Comparison of ENCODE assay signal across 10 cellular contexts in the genomic region with DNA sequence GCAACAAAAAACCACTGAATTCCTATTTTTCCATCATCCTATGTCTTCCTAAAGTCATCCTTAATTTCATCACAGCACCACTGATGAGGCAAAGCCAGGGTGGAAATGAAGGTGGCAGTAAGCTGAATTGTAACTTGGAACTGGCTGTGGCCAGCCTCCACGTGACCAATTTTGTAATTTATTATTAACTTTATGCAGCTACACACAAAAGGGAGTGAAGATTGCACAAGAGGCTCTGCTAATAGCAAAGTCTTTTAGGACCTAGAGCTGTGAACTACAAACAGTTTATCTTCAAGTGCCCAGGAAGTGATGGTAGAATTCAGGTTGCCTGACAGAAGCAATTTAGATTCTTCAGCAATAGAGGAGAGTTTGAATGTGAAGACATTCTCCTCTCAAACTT.
DNase-seq lines count a peak whose midpoint lies in the region; ATAC-seq and TF ChIP-seq lines count a peak whose summit lies in the region.
"Had no signal": no experiment of that assay in that cellular context is flagged by ENCODE, and none has a peak within 500 bp of the region (broad histone marks: within the 10 kb centered on the region; RNA-seq: fewer than 3 reads in every experiment).

No MANE protein-coding gene starts in this region.

- H2AFZ ChIP-seq in OCI-LY7 (ENCODE audit: low read length): no peak overlapping the region
- H2AFZ ChIP-seq: GM23338 had no signal

- no peaks in the 10 kb centered on the region for H3K36me3 ChIP-seq in left lung
- H3K36me3 ChIP-seq in OCI-LY7 (ENCODE audit: insufficient read depth, low read length): no peaks in the 10 kb centered on the region

- H3K4me3 Mint-ChIP-seq in HFFc6: peak overlapping the region; percentile 66
- H3K4me3 Mint-ChIP-seq in activated T-helper 2 cell treated with anti-CD3 and anti-CD28 coated beads, Interferon-gamma antibody, Interleukin-2, Interleukin-4, amounts not matched to agents 10 μg/mL and 5 μg/mL and 100 μg/mL, durations not matched to agents 14 hours and 24 hours and 36 hours (ENCODE audit: low read depth): no peak overlapping the region
- H3K4me3 Mint-ChIP-seq: GM23338 had no signal

- no peaks in the 10 kb centered on the region for H3K79me2 ChIP-seq in OCI-LY7 (ENCODE audit: insufficient read depth, low read depth, low read length)

- intact Hi-C loops in activated T-helper 2 cell treated with anti-CD3 and anti-CD28 coated beads, Interferon-gamma antibody, Interleukin-2, Interleukin-4, amounts not matched to agents 10 μg/mL and 5 μg/mL and 100 μg/mL, durations not matched to agents 14 hours and 24 hours and 36 hours (cut with micrococcal nuclease): loop anchor here (5.0 kb wide), 1 partner anchor 178 kb away; a partner anchor contains a TSS
- intact Hi-C loops in left lung (cut with DNase I) (no loop called here), OCI-LY7 (cut with micrococcal nuclease; ENCODE audit: unreplicated experiment) (no loop called here)

- no peaks in the 10 kb centered on the region; the same call in 1 of the 2 replicates for H3K9me3 Mint-ChIP-seq in HFFc6
- H3K9me3 Mint-ChIP-seq in activated T-helper 2 cell treated with anti-CD3 and anti-CD28 coated beads, Interferon-gamma antibody, Interleukin-2, Interleukin-4, amounts not matched to agents 10 μg/mL and 5 μg/mL and 100 μg/mL, durations not matched to agents 14 hours and 24 hours and 36 hours: peaks cover 4% of the 10 kb centered on the region
- H3K9me3 Mint-ChIP-seq: GM23338 had no signal

- DNase-seq in AG10803 (ENCODE audit: low read depth): peak; percentile 80
- DNase-seq in HFFc6: peak; percentile 28
- no peak for DNase-seq in activated T-helper 2 cell treated with anti-CD3 and anti-CD28 coated beads, Interferon-gamma antibody, Interleukin-2, Interleukin-4, amounts not matched to agents 10 μg/mL and 5 μg/mL and 100 μg/mL, durations not matched to agents 14 hours and 24 hours and 36 hours (ENCODE audit: low spot score)
- DNase-seq in left lung: no peak
- no peak for DNase-seq in OCI-LY7 (ENCODE audit: low spot score)
- no peak for DNase-seq in stimulated activated CD4-positive, alpha-beta T cell treated with anti-CD3 and anti-CD28 coated beads, Interleukin-2, amount 100 ng/mL, for 24 hours
- DNase-seq: NCI-H1092 had no signal

- no peaks in the 10 kb centered on the region; the same call in 1 of the 2 replicates for H3K27me3 Mint-ChIP-seq in HFFc6 (ENCODE audit: insufficient read depth)
- H3K27me3 Mint-ChIP-seq in activated T-helper 2 cell treated with anti-CD3 and anti-CD28 coated beads, Interferon-gamma antibody, Interleukin-2, Interleukin-4, amounts not matched to agents 10 μg/mL and 5 μg/mL and 100 μg/mL, durations not matched to agents 14 hours and 24 hours and 36 hours (ENCODE audit: low read depth): no peaks in the 10 kb centered on the region

- no TSS peak for BruUV-seq in OCI-LY7 (replicated peaks; lab: Mats Ljungman, UMichigan)

- H3K9me3 ChIP-seq in left lung (no peaks in the 10 kb centered on the region), OCI-LY7 (ENCODE audit: low read length) (no peaks in the 10 kb centered on the region)

- peak overlapping the region; percentile 84 for H3K27ac Mint-ChIP-seq in HFFc6
- H3K27ac Mint-ChIP-seq in activated T-helper 2 cell treated with anti-CD3 and anti-CD28 coated beads, Interferon-gamma antibody, Interleukin-2, Interleukin-4, amounts not matched to agents 10 μg/mL and 5 μg/mL and 100 μg/mL, durations not matched to agents 14 hours and 24 hours and 36 hours: peak overlapping the region; percentile 69
- H3K27ac Mint-ChIP-seq: GM23338 had no signal

- H3K27ac ChIP-seq in left lung (peak overlapping the region; percentile 35 to 43), OCI-LY7 (ENCODE audit: low read depth, low read length, poor library complexity, severe bottlenecking) (no peak overlapping the region)

- no peaks in the 10 kb centered on the region for H3K27me3 ChIP-seq in left lung

- ATAC-seq in left lung: peak; percentile 83
- ATAC-seq in GM19397 (IDR thresholded peaks at IDR 0.05; ENCODE audit: unreplicated experiment): no peak
- ATAC-seq in GM21360 (IDR thresholded peaks at IDR 0.05; ENCODE audit: unreplicated experiment): no peak
- ATAC-seq: GM23338 had no signal

- H3K36me3 Mint-ChIP-seq in HFFc6 (ENCODE audit: low read depth): peaks cover 17% of the 10 kb centered on the region; the same call in 1 of the 2 replicates
- peaks cover 3% of the 10 kb centered on the region for H3K36me3 Mint-ChIP-seq in activated T-helper 2 cell treated with anti-CD3 and anti-CD28 coated beads, Interferon-gamma antibody, Interleukin-2, Interleukin-4, amounts not matched to agents 10 μg/mL and 5 μg/mL and 100 μg/mL, durations not matched to agents 14 hours and 24 hours and 36 hours (ENCODE audit: low read depth)

- H3K4me3 ChIP-seq in AG10803 (ENCODE audit: low read length) (no peak overlapping the region), left lung (no peak overlapping the region), OCI-LY7 (ENCODE audit: low read depth, low read length, poor library complexity, severe bottlenecking) (no peak overlapping the region)
- H3K4me3 ChIP-seq: GM23338 had no signal

- TF ChIP-seq CTCF in AG10803 (conservative IDR thresholded peaks at IDR 0.05; ENCODE audit: low read length) (no peak; the same call in 1 of the 2 replicates), HFFc6 (IDR thresholded peaks at IDR 0.05) (no peak), left lung (IDR thresholded peaks at IDR 0.05) (no peak), OCI-LY7 (conservative IDR thresholded peaks at IDR 0.05; ENCODE audit: low read length) (no peak)

- no peak overlapping the region for H3K4me2 ChIP-seq in OCI-LY7 (ENCODE audit: low read length)
- H3K4me2 ChIP-seq: GM23338 had no signal

- H3K9me2 ChIP-seq in OCI-LY7 (ENCODE audit: insufficient read depth, low read length): no peaks in the 10 kb centered on the region

- H3K4me1 ChIP-seq in left lung (peaks cover 8 to 19% of the 10 kb centered on the region in 2 donors), OCI-LY7 (ENCODE audit: insufficient read depth, low read length, poor library complexity, severe bottlenecking) (no peaks in the 10 kb centered on the region)

- CTCF ChIA-PET in OCI-LY7 (lab: Charles Lee; ENCODE audit: unreplicated experiment): no interaction called here

- H3K4me1 Mint-ChIP-seq in HFFc6 (ENCODE audit: low read depth): peaks cover 75% of the 10 kb centered on the region
- peaks cover 55% of the 10 kb centered on the region for H3K4me1 Mint-ChIP-seq in activated T-helper 2 cell treated with anti-CD3 and anti-CD28 coated beads, Interferon-gamma antibody, Interleukin-2, Interleukin-4, amounts not matched to agents 10 μg/mL and 5 μg/mL and 100 μg/mL, durations not matched to agents 14 hours and 24 hours and 36 hours (ENCODE audit: low read depth)

- POLR2A ChIA-PET in OCI-LY7 (lab: Charles Lee): interaction anchor here (0.7 to 1.0 kb wide), 2 partner anchors 29 to 69 kb away, joined by 3 read pairs; no protein-coding TSS in a partner anchor

- no peaks in the 10 kb centered on the region for H4K20me1 ChIP-seq in OCI-LY7 (ENCODE audit: insufficient read depth, low read length)

Comparison
In these comparisons a context has a peak if more than half of its experiments do, and no peak if none do; other contexts are left out.
1. DNase-seq: peak in AG10803 (single experiment) and HFFc6 (single experiment); none in activated T-helper 2 cell treated with anti-CD3 and anti-CD28 coated beads, Interferon-gamma antibody, Interleukin-2, Interleukin-4, amounts not matched to agents 10 μg/mL and 5 μg/mL and 100 μg/mL, durations not matched to agents 14 hours and 24 hours and 36 hours (single experiment), left lung (0 of 2), OCI-LY7 (single experiment) and stimulated activated CD4-positive, alpha-beta T cell treated with anti-CD3 and anti-CD28 coated beads, Interleukin-2, amount 100 ng/mL, for 24 hours (0 of 2).